In genomic region chr16:30665830-30666190, GRCh38 we compare ENCODE assay signal across 15 cellular contexts. TPM values are rescaled to one million over a fixed set of nuclear protein-coding genes. Genes with fewer than 3 reads are reported as not detected.
DNase-seq lines count a peak whose midpoint lies in the region; ATAC-seq, FAIRE-seq and TF ChIP-seq lines count a peak whose summit lies in the region.
"Had no signal": no experiment of that assay in that cellular context is flagged by ENCODE, and none has a peak within 500 bp of the region (broad histone marks: within the 10 kb centered on the region; RNA-seq: fewer than 3 reads in every experiment).

No MANE protein-coding gene starts in this region.

- no peaks in the 10 kb centered on the region for H3K9me3 ChIP-seq in T-helper 17 cell (ENCODE audit: control insufficient read depth, low read length, poor library complexity, severe bottlenecking)
- H3K9me3 ChIP-seq: Peyer's patch had no signal

- no peaks in the 10 kb centered on the region for H3K9me3 Mint-ChIP-seq in activated CD4-positive, alpha-beta T cell treated with anti-CD3 and anti-CD28 coated beads, Interleukin-2, amount 10 ng/mL, durations not matched to agents 24 days and 14 days
- H3K9me3 Mint-ChIP-seq in effector memory CD8-positive, alpha-beta T cell = no peaks in the 10 kb centered on the region
- no peaks in the 10 kb centered on the region for H3K9me3 Mint-ChIP-seq in stimulated activated memory B cell treated with anti-CD40 and anti-IgM and Interleukin-4, amounts not matched to agents 10 μg/mL and 1 μg/mL and 100 μg/mL, for 72 hours

- H3K4me3 Mint-ChIP-seq in activated CD4-positive, alpha-beta T cell treated with anti-CD3 and anti-CD28 coated beads, Interleukin-2, amount 10 ng/mL, durations not matched to agents 24 days and 14 days = no peak overlapping the region
- no peak overlapping the region for H3K4me3 Mint-ChIP-seq in T-helper 17 cell
- no peak overlapping the region for H3K4me3 Mint-ChIP-seq in effector memory CD8-positive, alpha-beta T cell
- H3K4me3 Mint-ChIP-seq in stimulated activated memory B cell treated with anti-CD40 and anti-IgM and Interleukin-4, amounts not matched to agents 10 μg/mL and 1 μg/mL and 100 μg/mL, for 72 hours = no peak overlapping the region

- no peak for DNase-seq in activated CD4-positive, alpha-beta T cell treated with anti-CD3 and anti-CD28 coated beads, Interleukin-2, amount 10 ng/mL, durations not matched to agents 24 days and 14 days
- no peak for DNase-seq in activated CD4-positive, alpha-beta T cell treated with anti-CD3 and anti-CD28 coated beads for 4 hours
- no peak for DNase-seq in T-helper 17 cell
- DNase-seq in effector memory CD8-positive, alpha-beta T cell = no peak
- DNase-seq in DMS 273 (lab: John Stamatoyannopoulos, UW; ENCODE audit: unreplicated experiment) = no peak
- no peak for DNase-seq in H54 (ENCODE audit: insufficient read length, low spot score)
- DNase-seq: AML-193, DMS 273 treated with DMSO at 0.1 percent for 48 hours, GDM1, KBM-7, NCI-H1694 treated with DMSO at 0.1 percent for 48 hours, Peyer's patch, SHP77 had no signal

- TF ChIP-seq POLR2A in H54 (IDR thresholded peaks at IDR 0.05; ENCODE audit: low read depth, low read length) = no peak

- peak overlapping the region; percentile 32 for H3K27ac Mint-ChIP-seq in activated CD4-positive, alpha-beta T cell treated with anti-CD3 and anti-CD28 coated beads, Interleukin-2, amount 10 ng/mL, durations not matched to agents 24 days and 14 days
- peak overlapping the region; percentile 69 for H3K27ac Mint-ChIP-seq in T-helper 17 cell
- peak overlapping the region; percentile 79 to 83 for H3K27ac Mint-ChIP-seq in effector memory CD8-positive, alpha-beta T cell
- peak overlapping the region; percentile 30 for H3K27ac Mint-ChIP-seq in stimulated activated memory B cell treated with anti-CD40 and anti-IgM and Interleukin-4, amounts not matched to agents 10 μg/mL and 1 μg/mL and 100 μg/mL, for 72 hours

- no peak for FAIRE-seq in H54 (lab: Jason Lieb, UNC)

- no peaks in the 10 kb centered on the region for H3K27me3 Mint-ChIP-seq in activated CD4-positive, alpha-beta T cell treated with anti-CD3 and anti-CD28 coated beads, Interleukin-2, amount 10 ng/mL, durations not matched to agents 24 days and 14 days
- no peaks in the 10 kb centered on the region for H3K27me3 Mint-ChIP-seq in T-helper 17 cell
- no peaks in the 10 kb centered on the region for H3K27me3 Mint-ChIP-seq in effector memory CD8-positive, alpha-beta T cell
- H3K27me3 Mint-ChIP-seq in stimulated activated memory B cell treated with anti-CD40 and anti-IgM and Interleukin-4, amounts not matched to agents 10 μg/mL and 1 μg/mL and 100 μg/mL, for 72 hours = no peaks in the 10 kb centered on the region

- H3K4me1 Mint-ChIP-seq in activated CD4-positive, alpha-beta T cell treated with anti-CD3 and anti-CD28 coated beads, Interleukin-2, amount 10 ng/mL, durations not matched to agents 24 days and 14 days = peaks cover 25% of the 10 kb centered on the region
- H3K4me1 Mint-ChIP-seq in T-helper 17 cell = peaks cover 34% of the 10 kb centered on the region
- peaks cover 24 to 34% of the 10 kb centered on the region in 2 donors for H3K4me1 Mint-ChIP-seq in effector memory CD8-positive, alpha-beta T cell (ENCODE audit: low read depth in 2 of 2)
- H3K4me1 Mint-ChIP-seq in stimulated activated memory B cell treated with anti-CD40 and anti-IgM and Interleukin-4, amounts not matched to agents 10 μg/mL and 1 μg/mL and 100 μg/mL, for 72 hours = peaks cover 40% of the 10 kb centered on the region

- ATAC-seq in T-helper 17 cell (no peak), HG02973 (IDR thresholded peaks at IDR 0.05; ENCODE audit: unreplicated experiment) (no peak)
- no peak for ATAC-seq in effector memory CD8-positive, alpha-beta T cell (replicated peaks)
- no peak for ATAC-seq in stimulated activated memory B cell treated with anti-CD40 and anti-IgM and Interleukin-4, amounts not matched to agents 10 μg/mL and 1 μg/mL and 100 μg/mL, for 72 hours

- intact Hi-C loops in activated CD4-positive, alpha-beta T cell treated with anti-CD3 and anti-CD28 coated beads, Interleukin-2, amount 10 ng/mL, durations not matched to agents 24 days and 14 days (cut with micrococcal nuclease) = no loop called here

- H3K36me3 Mint-ChIP-seq in activated CD4-positive, alpha-beta T cell treated with anti-CD3 and anti-CD28 coated beads, Interleukin-2, amount 10 ng/mL, durations not matched to agents 24 days and 14 days (ENCODE audit: low read depth) = peaks cover 73% of the 10 kb centered on the region
- peaks cover 11% of the 10 kb centered on the region for H3K36me3 Mint-ChIP-seq in T-helper 17 cell (ENCODE audit: low read depth)
- H3K36me3 Mint-ChIP-seq in effector memory CD8-positive, alpha-beta T cell (ENCODE audit: insufficient read depth) = peaks cover 92% of the 10 kb centered on the region
- peaks cover 82% of the 10 kb centered on the region for H3K36me3 Mint-ChIP-seq in stimulated activated memory B cell treated with anti-CD40 and anti-IgM and Interleukin-4, amounts not matched to agents 10 μg/mL and 1 μg/mL and 100 μg/mL, for 72 hours

RNA-seq across cellular contexts. Expression of gene FBRS, which starts 7.6 kb away (rescaled TPM):
- total RNA-seq in activated CD4-positive, alpha-beta T cell treated with anti-CD3 and anti-CD28 coated beads, Interleukin-2, amount 10 ng/mL, durations not matched to agents 24 days and 14 days = 121 and 124 TPM in 2 replicates
- 100 to 1,000 TPM; 217 to 246 TPM for total RNA-seq in T-helper 17 cell

RNA-seq across cellular contexts. Expression of gene PRR14, which starts 15.1 kb away (rescaled TPM):
- 82.2 and 86.7 TPM in 2 replicates for total RNA-seq in activated CD4-positive, alpha-beta T cell treated with anti-CD3 and anti-CD28 coated beads, Interleukin-2, amount 10 ng/mL, durations not matched to agents 24 days and 14 days
- 10 to 100 TPM; 74.1 to 89.1 TPM for total RNA-seq in T-helper 17 cell

RNA-seq across cellular contexts. Expression of gene SRCAP, which starts 33.2 kb away (rescaled TPM):
- total RNA-seq in activated CD4-positive, alpha-beta T cell treated with anti-CD3 and anti-CD28 coated beads, Interleukin-2, amount 10 ng/mL, durations not matched to agents 24 days and 14 days = 90.4 and 91.6 TPM in 2 replicates
- total RNA-seq in T-helper 17 cell = 10 to 100 TPM; 86.9 to 90.5 TPM

RNA-seq across cellular contexts. Expression of gene ZNF689, which starts 55.6 kb away (rescaled TPM):
- 14.0 and 14.6 TPM in 2 replicates for total RNA-seq in activated CD4-positive, alpha-beta T cell treated with anti-CD3 and anti-CD28 coated beads, Interleukin-2, amount 10 ng/mL, durations not matched to agents 24 days and 14 days
- 10 to 100 TPM in 1 of 2 donors, 1 to 10 TPM in 1; 8.3 to 14.4 TPM for total RNA-seq in T-helper 17 cell

Comparison
In these comparisons a context has a peak if more than half of its experiments do, and no peak if none do; other contexts are left out.
1. H3K27ac Mint-ChIP-seq: peak in every context shown above with its lines; median percentile 81 in effector memory CD8-positive, alpha-beta T cell; 69 in T-helper 17 cell; 32 in activated CD4-positive, alpha-beta T cell treated with anti-CD3 and anti-CD28 coated beads, Interleukin-2, amount 10 ng/mL, durations not matched to agents 24 days and 14 days; 30 in stimulated activated memory B cell treated with anti-CD40 and anti-IgM and Interleukin-4, amounts not matched to agents 10 μg/mL and 1 μg/mL and 100 μg/mL, for 72 hours.